ENCODE assay signal across 1 cellular context in genomic region chr2:230416061-230416721, GRCh38.
TF ChIP-seq lines count a peak whose summit lies in the region.

SP100 (plus strand) TSS chr2:230416201; CDS start chr2:230416297, 96 bp downstream.

TF ChIP-seq in HepG2, 621 proteins besides CTCF, POLR2A, EP300 and RAD21 (continued from another document and continues in another):
- TF ChIP-seq AKNA (CRISPR knock-in tag; IDR thresholded peaks at IDR 0.05; ENCODE audit: borderline replicate concordance) (no peak), HNRNPLL (IDR thresholded peaks at IDR 0.05; ENCODE audit: low read depth, low read length, poor library complexity, severe bottlenecking) (peak; percentile 54), ZNF761 (CRISPR knock-in tag; conservative IDR thresholded peaks at IDR 0.05) (no peak), PRDM15 (CRISPR knock-in tag; IDR thresholded peaks at IDR 0.05) (peak; percentile 54; the same call in 1 of the 2 replicates), BRD4 (CRISPR knock-in tag; IDR thresholded peaks at IDR 0.05) (peak; percentile 94; the same call in 1 of the 2 replicates), PCBP1 (IDR thresholded peaks at IDR 0.05; ENCODE audit: borderline replicate concordance, low read depth, low read length) (no peak), PRDM10 (CRISPR knock-in tag; IDR thresholded peaks at IDR 0.05; ENCODE audit: low read depth) (no peak), ZNF883 (CRISPR knock-in tag; IDR thresholded peaks at IDR 0.05; ENCODE audit: not compliant biosample characterization) (peak; percentile 57), NFAT5 (CRISPR knock-in tag; IDR thresholded peaks at IDR 0.05) (no peak), HDAC2 (CRISPR knock-in tag; IDR thresholded peaks at IDR 0.05) (peak; percentile 63), CAMTA2 (CRISPR knock-in tag; IDR thresholded peaks at IDR 0.05; ENCODE audit: borderline replicate concordance) (no peak; the same call in 1 of the 2 replicates), ZNF12 (CRISPR knock-in tag; IDR thresholded peaks at IDR 0.05) (no peak), ZNF432 (CRISPR knock-in tag; IDR thresholded peaks at IDR 0.05; ENCODE audit: borderline replicate concordance) (no peak), PHF21A (CRISPR knock-in tag; IDR thresholded peaks at IDR 0.05) (no peak; the same call in 1 of the 2 replicates), ZNF124 (CRISPR knock-in tag; IDR thresholded peaks at IDR 0.05) (no peak), ZNF609 (CRISPR knock-in tag; IDR thresholded peaks at IDR 0.05; ENCODE audit: borderline replicate concordance) (no peak), ZNF879 (CRISPR knock-in tag; IDR thresholded peaks at IDR 0.05) (no peak), ISL2 (CRISPR knock-in tag; IDR thresholded peaks at IDR 0.05) (peak; percentile 41; the same call in 1 of the 2 replicates), FOXP4 (CRISPR knock-in tag; IDR thresholded peaks at IDR 0.05) (no peak; the same call in 1 of the 2 replicates), CBX1 (IDR thresholded peaks at IDR 0.05; ENCODE audit: low read depth) (no peak), ZFP91 (CRISPR knock-in tag; IDR thresholded peaks at IDR 0.05; ENCODE audit: borderline replicate concordance) (peak; percentile 88), ZNF230 (CRISPR knock-in tag; IDR thresholded peaks at IDR 0.05) (no peak)
